8 cellular contexts compared by ENCODE assay signal in genomic region chr1:62508187-62508758, GRCh38.
DNase-seq lines count a peak whose midpoint lies in the region; ATAC-seq and TF ChIP-seq lines count a peak whose summit lies in the region.

No MANE protein-coding gene starts in this region.

- no peak for TF ChIP-seq POLR2A in ovary (IDR thresholded peaks at IDR 0.05)

- CTCF ChIA-PET in PC-9 (lab: Charles Lee) = interaction anchor here (0.5 to 1.4 kb wide), 3 partner anchors 18 to 1507 kb away, joined by 4 to 13 read pairs (median 10); no protein-coding TSS in a partner anchor

- H3K27me3 ChIP-seq in PC-9 (ENCODE audit: insufficient read depth, low read depth) = no peaks in the 10 kb centered on the region
- no peaks in the 10 kb centered on the region for H3K27me3 ChIP-seq in ovary

- H3K4me1 ChIP-seq in PC-9 (replicated peaks; ENCODE audit: insufficient read depth) = no peaks in the 10 kb centered on the region
- H3K4me1 ChIP-seq in ovary (ENCODE audit: insufficient read depth) = no peaks in the 10 kb centered on the region

- H3K4me2 ChIP-seq in PC-9 = no peak overlapping the region

- POLR2A ChIA-PET in PC-9 (lab: Charles Lee; ENCODE audit: unreplicated experiment) = no interaction called here

- H3K27ac Mint-ChIP-seq in activated naive CD4-positive, alpha-beta T cell treated with anti-CD3 and anti-CD28 coated beads, Interleukin-2, amount 50 U/mL, for 72 hours = no peak overlapping the region

- TF ChIP-seq EP300 in ovary (IDR thresholded peaks at IDR 0.05) = no peak

- H3K36me3 ChIP-seq in PC-9 (ENCODE audit: low read depth) (no peaks in the 10 kb centered on the region), ovary (no peaks in the 10 kb centered on the region)

- TF ChIP-seq CTCF in PC-9 (conservative IDR thresholded peaks at IDR 0.05) (peak; percentile 70), epithelial cell of esophagus (IDR thresholded peaks at IDR 0.05; ENCODE audit: insufficient read depth, low read depth, low read length, missing control alignments) (peak; percentile 63), ovary (IDR thresholded peaks at IDR 0.05) (peak in 2 of 3 donors; percentile 27 to 37)

- no peaks in the 10 kb centered on the region for H3K9me3 Mint-ChIP-seq in activated naive CD4-positive, alpha-beta T cell treated with anti-CD3 and anti-CD28 coated beads, Interleukin-2, amount 50 U/mL, for 72 hours

- peaks cover 0 to 4% of the 10 kb centered on the region in 2 donors for H3K36me3 Mint-ChIP-seq in activated naive CD4-positive, alpha-beta T cell treated with anti-CD3 and anti-CD28 coated beads, Interleukin-2, amount 50 U/mL, for 72 hours

- ATAC-seq in HG03460 (IDR thresholded peaks at IDR 0.05; ENCODE audit: unreplicated experiment) = no peak
- no peak for ATAC-seq in activated naive CD4-positive, alpha-beta T cell treated with anti-CD3 and anti-CD28 coated beads, Interleukin-2, amount 50 U/mL, for 72 hours

- no peak overlapping the region for H3K27ac ChIP-seq in PC-9
- no peak overlapping the region for H3K27ac ChIP-seq in ovary

- WGBS in ovary, 3 donors = 97 to 98% (median 97%) methylated on average over 1 of the region's 1 CpG

- H2AFZ ChIP-seq in PC-9 = no peak overlapping the region

- no peaks in the 10 kb centered on the region for H3K9me2 ChIP-seq in PC-9 (ENCODE audit: insufficient read depth)

- intact Hi-C loops in PC-9 (cut with micrococcal nuclease; ENCODE audit: unreplicated experiment) (loop anchor here (1.0 kb wide), 1 partner anchor 238 kb away; no protein-coding TSS in a partner anchor), ovary (cut with DNase I) (loop anchor here (5.0 to 10.0 kb wide), 2 partner anchors 237 to 239 kb away; no protein-coding TSS in a partner anchor)

- H3F3A ChIP-seq in PC-9 (ENCODE audit: insufficient read depth, low read depth) = no peaks in the 10 kb centered on the region

- peak; percentile 22 for DNase-seq in COLO668 (lab: John Stamatoyannopoulos, UW; ENCODE audit: unreplicated experiment)
- peak; percentile 49 for DNase-seq in HCEC 1CT
- peak; percentile 3 to 37 for DNase-seq in PC-9
- DNase-seq in epithelial cell of esophagus (ENCODE audit: low read depth) = peak; percentile 51
- peak in 1 of 5 donors; percentile 22 for DNase-seq in ovary
- DNase-seq in effector CD4-positive, alpha-beta T cell = no peak
- DNase-seq in activated naive CD4-positive, alpha-beta T cell treated with anti-CD3 and anti-CD28 coated beads, Interleukin-2, amount 50 U/mL, for 72 hours (ENCODE audit: low spot score in 2 of 2) = no peak

- H3K9me3 ChIP-seq in PC-9 (ENCODE audit: insufficient read depth, low read depth) (no peaks in the 10 kb centered on the region), ovary (no peaks in the 10 kb centered on the region)

- no peaks in the 10 kb centered on the region for H3K79me2 ChIP-seq in PC-9 (ENCODE audit: low read depth)

- no peaks in the 10 kb centered on the region for H4K20me1 ChIP-seq in PC-9 (ENCODE audit: insufficient read depth)

- H3K4me3 ChIP-seq in PC-9 (no peak overlapping the region), epithelial cell of esophagus (ENCODE audit: low read length) (no peak overlapping the region), ovary (no peak overlapping the region)

- no TSS peak for BruUV-seq in PC-9 (replicated peaks; lab: Mats Ljungman, UMichigan)

Comparison
In these comparisons a context has a peak if more than half of its experiments do, and no peak if none do; other contexts are left out.
1. DNase-seq: peak in COLO668 (single experiment), HCEC 1CT (single experiment), PC-9 (2 of 2) and epithelial cell of esophagus (single experiment); none in effector CD4-positive, alpha-beta T cell (single experiment) and activated naive CD4-positive, alpha-beta T cell treated with anti-CD3 and anti-CD28 coated beads, Interleukin-2, amount 50 U/mL, for 72 hours (0 of 2).
2. Peak in every context shown above with its lines, with median percentiles within 50 percentile points of each other: CTCF ChIP-seq.